ENCODE assay signal across 9 cellular contexts in the genomic region with DNA sequence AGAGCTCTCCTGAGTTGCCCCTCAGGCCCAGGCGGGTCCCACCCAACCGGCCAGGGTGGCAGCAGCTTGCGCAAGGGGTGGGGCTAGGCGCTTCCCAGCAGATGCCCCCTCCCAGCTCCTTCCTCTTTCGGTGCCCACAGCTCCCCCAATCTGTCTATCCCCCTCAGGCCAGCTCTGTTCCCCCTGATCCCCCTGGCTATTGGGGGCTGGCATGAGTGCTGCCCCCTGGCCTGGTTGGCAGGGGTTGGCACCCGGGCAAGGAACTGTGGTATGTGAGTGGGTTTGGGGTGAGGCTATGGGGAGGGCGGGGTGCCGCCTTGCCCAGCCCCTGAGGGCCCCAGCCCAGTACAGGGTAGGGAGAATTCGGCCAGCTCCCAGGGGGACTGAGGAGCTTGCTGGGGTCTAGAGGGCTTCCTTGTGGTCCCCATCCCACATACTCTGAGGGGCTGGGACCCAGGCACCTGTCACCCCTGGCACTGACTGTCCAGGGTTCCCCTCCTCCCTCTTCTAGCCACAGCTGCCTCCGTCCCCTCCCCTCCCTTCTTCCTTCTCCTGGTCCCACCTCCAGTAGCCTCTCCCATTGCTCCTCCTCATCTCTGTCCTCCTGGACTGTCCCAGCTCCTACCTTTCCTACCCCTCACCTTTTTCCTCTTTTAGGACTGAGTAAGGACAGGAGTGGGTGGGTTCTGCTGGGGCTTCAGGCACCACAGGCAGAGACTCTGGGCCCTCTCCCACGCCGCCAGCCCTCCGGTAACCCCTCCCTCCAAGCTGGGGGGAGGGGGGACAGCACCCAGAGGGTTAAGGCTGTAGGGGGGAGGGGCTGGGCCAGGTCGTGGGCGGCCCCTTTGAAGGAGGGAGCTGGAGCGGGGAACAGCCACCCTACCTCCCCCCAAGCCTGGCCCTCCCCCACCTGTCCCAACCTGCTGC. TPM values are rescaled to one million over a fixed set of nuclear protein-coding genes. Genes with fewer than 3 reads are reported as not detected.
A peak's percentile ranks its signal among the peaks of the same experiment; 100 is the strongest.
DNase-seq lines count a peak whose midpoint lies in the region; ATAC-seq and TF ChIP-seq lines count a peak whose summit lies in the region.
"Had no signal": no experiment of that assay in that cellular context is flagged by ENCODE, and none has a peak within 500 bp of the region (broad histone marks: within the 10 kb centered on the region; RNA-seq: fewer than 3 reads in every experiment).

No MANE protein-coding gene starts in this region.

- DNase-seq in NOMO-1 treated with dmso at 0.1 percent for 144 hours (lab: John Stamatoyannopoulos, UW; ENCODE audit: unreplicated experiment) (peak; percentile 54), right lobe of liver (peak in 1 of 3 donors; percentile 48)
- DNase-seq in activated naive CD4-positive, alpha-beta T cell treated with anti-CD3 and anti-CD28 coated beads, Interleukin-2, amount 50 U/mL, for 16 hours = peak; percentile 75
- DNase-seq: immature natural killer cell had no signal

- no peak for TF ChIP-seq POLR2A in right lobe of liver (IDR thresholded peaks at IDR 0.05)

- intact Hi-C loops in right lobe of liver (cut with DNase I) = no loop called here

- no peaks in the 10 kb centered on the region for H3K9me3 ChIP-seq in right lobe of liver
- H3K9me3 ChIP-seq in subcutaneous abdominal adipose tissue (ENCODE audit: control insufficient read depth in 5 of 5, low read length in 5 of 5) = no peaks in the 10 kb centered on the region

- no peak for ATAC-seq in right lobe of liver
- no peak for ATAC-seq in HG03159 (IDR thresholded peaks at IDR 0.05; ENCODE audit: unreplicated experiment)
- no peak for ATAC-seq in HG03196 (IDR thresholded peaks at IDR 0.05; ENCODE audit: unreplicated experiment)
- ATAC-seq in GM19324 (IDR thresholded peaks at IDR 0.05; ENCODE audit: low FRiP score, unreplicated experiment) = no peak

- H3K4me3 ChIP-seq in right lobe of liver = peak overlapping the region in 1 of 3 donors; percentile 7
- peak overlapping the region; percentile 13 to 53 (median 37) for H3K4me3 ChIP-seq in subcutaneous abdominal adipose tissue (ENCODE audit: low read depth in 1 of 5, low read length in 5 of 5)

- H3K4me1 ChIP-seq in right lobe of liver = peaks cover 0 to 88% (median 33%) of the 10 kb centered on the region in 4 donors
- peaks cover 12 to 97% (median 92%) of the 10 kb centered on the region in 5 donors for H3K4me1 ChIP-seq in subcutaneous abdominal adipose tissue (ENCODE audit: control insufficient read depth in 5 of 5, insufficient read depth in 5 of 5, low read length in 5 of 5)

- whole genome bisulfite sequencing in right lobe of liver (ENCODE audit: insufficient coverage, low coverage, low lambda C conversion rate, missing lambda C conversion rate) = 45% methylated on average over 5 of the region's 16 CpGs

- TF ChIP-seq CTCF in right lobe of liver (IDR thresholded peaks at IDR 0.05) = no peak

- H3K27me3 ChIP-seq in right lobe of liver (no peaks in the 10 kb centered on the region), subcutaneous abdominal adipose tissue (ENCODE audit: control insufficient read depth in 5 of 5, insufficient read depth in 4 of 5, low read length in 5 of 5) (no peaks in the 10 kb centered on the region)

- H3K27ac ChIP-seq in right lobe of liver (peak overlapping the region; percentile 16 to 95 (median 16)), subcutaneous abdominal adipose tissue (ENCODE audit: low read depth, low read length) (peak overlapping the region; percentile 97)

- peak overlapping the region in 4 of 5 donors; percentile 33 to 80 (median 58) for H3K9ac ChIP-seq in subcutaneous abdominal adipose tissue (ENCODE audit: low read length in 5 of 5)

- H3K36me3 ChIP-seq in right lobe of liver (peaks cover 0 to 3% (median 0%) of the 10 kb centered on the region in 4 donors), subcutaneous abdominal adipose tissue (ENCODE audit: control insufficient read depth in 5 of 5, insufficient read depth in 5 of 5, low read length in 5 of 5) (peaks cover 0 to 4% (median 0%) of the 10 kb centered on the region in 5 donors)

RNA-seq across cellular contexts. Expression of a gene that starts 5.7 kb away (rescaled TPM):
- 10 to 100 TPM; 35.0 to 83.8 (median 38.8) TPM for total RNA-seq in right lobe of liver

RNA-seq across cellular contexts. Expression of a gene that starts 14.9 kb away (rescaled TPM):
- not detected for total RNA-seq in right lobe of liver
- total RNA-seq: subcutaneous adipose tissue had no signal

RNA-seq across cellular contexts. Expression of a gene that starts 25.1 kb away (rescaled TPM):
- total RNA-seq in right lobe of liver = 10 to 100 TPM; 18.3 to 33.1 (median 24.6) TPM

RNA-seq across cellular contexts. Expression of a gene that starts 25.3 kb away (rescaled TPM):
- total RNA-seq in right lobe of liver = 1 to 10 TPM in 1 of 6 experiments, under 1 TPM in 4, not detected in 1; 0.72 to 1.4 (median 0.81) TPM

RNA-seq across cellular contexts. Expression of a gene that starts 25.3 kb away (rescaled TPM):
- total RNA-seq in right lobe of liver = not detected
- total RNA-seq: subcutaneous adipose tissue had no signal
